In the genomic region with DNA sequence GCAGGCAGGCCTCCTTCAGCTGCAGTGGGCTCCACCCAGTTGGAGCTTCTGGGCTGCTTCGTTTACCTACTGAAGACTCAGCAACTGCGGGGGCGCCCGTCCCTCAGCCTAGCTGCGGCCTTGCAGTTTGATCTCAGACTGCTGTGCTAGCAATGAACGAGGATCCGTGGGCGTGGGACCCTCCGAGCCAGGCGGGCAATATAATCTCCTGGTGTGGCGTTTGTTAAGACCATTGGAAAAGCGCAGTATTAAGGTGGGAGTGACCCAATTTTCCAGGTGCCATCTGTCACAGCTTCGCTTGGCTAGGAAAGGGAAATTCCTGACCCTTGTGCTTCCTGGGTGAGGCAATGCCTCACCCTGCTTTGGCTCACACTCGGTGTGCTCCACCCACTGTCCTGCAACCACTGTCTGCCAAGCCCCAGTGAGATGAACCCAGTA, we compare ENCODE assay signal across 19 cellular contexts.
"Had no signal": no experiment of that assay in that cellular context is flagged by ENCODE, and none has a peak within 500 bp of the region (broad histone marks: within the 10 kb centered on the region; RNA-seq: fewer than 3 reads in every experiment).

No MANE protein-coding gene starts in this region.

- H3K27ac ChIP-seq: breast epithelium, esophagus squamous epithelium, tibial nerve, uterus, WERI-Rb-1 had no signal

- DNase-seq: activated CD4-positive, alpha-beta T cell treated with anti-CD3 and anti-CD28 coated beads for 1 hour; activated CD8-positive, alpha-beta memory T cell treated with anti-CD3 and anti-CD28 coated beads for 24 hours; activated CD8-positive, alpha-beta memory T cell treated with anti-CD3 and anti-CD28 coated beads, Interleukin-2, amount 50 U/mL, for 48 hours; activated effector memory CD4-positive, alpha-beta T cell treated with Interleukin-2 at 50 U/mL for 16 hours; activated naive CD4-positive, alpha-beta T cell treated with anti-CD3 and anti-CD28 coated beads, Interleukin-2, amount 50 U/mL, for 16 hours; activated T-cell treated with anti-CD3 and anti-CD28 coated beads, Interleukin-2, amount 50 U/mL, for 48 hours; effector CD8-positive, alpha-beta T cell; esophagus squamous epithelium; left cardiac atrium; naive B cell; T-helper 2 cell; uterus; WERI-Rb-1 had no signal

- ATAC-seq: left cardiac atrium had no signal

- H3K27me3 ChIP-seq: breast epithelium, esophagus squamous epithelium, tibial nerve, uterus had no signal

- H3K9me3 ChIP-seq: breast epithelium, esophagus squamous epithelium, uterus had no signal

- H3K27ac Mint-ChIP-seq: dendritic cell treated with granulocyte-macrophage colony-stimulating factor and Interleukin-4, amounts not matched to agents 40 ng/mL and 50 ng/mL, for 4 days; progenitor cell of endocrine pancreas; stimulated activated naive CD8-positive, alpha-beta T cell treated with anti-CD3 and anti-CD28 coated beads, Interleukin-15, Interleukin-2, amounts not matched to agents 100 ng/mL and 50 ng/mL, for 24 hours had no signal

- H3K36me3 ChIP-seq: breast epithelium, esophagus squamous epithelium, tibial nerve, uterus, WERI-Rb-1 had no signal

- H3K4me1 Mint-ChIP-seq: naive B cell, neural crest cell had no signal

- H3K36me3 Mint-ChIP-seq: naive B cell had no signal

- H3K4me1 ChIP-seq: breast epithelium, esophagus squamous epithelium, tibial nerve, uterus had no signal

- H3K27me3 Mint-ChIP-seq: dendritic cell treated with granulocyte-macrophage colony-stimulating factor and Interleukin-4, amounts not matched to agents 40 ng/mL and 50 ng/mL, for 4 days; naive B cell; progenitor cell of endocrine pancreas; stimulated activated naive CD8-positive, alpha-beta T cell treated with anti-CD3 and anti-CD28 coated beads, Interleukin-15, Interleukin-2, amounts not matched to agents 100 ng/mL and 50 ng/mL, for 24 hours had no signal

- H3K4me3 ChIP-seq: breast epithelium, esophagus squamous epithelium, tibial nerve, uterus had no signal

- H3K9me3 Mint-ChIP-seq: stimulated activated naive CD8-positive, alpha-beta T cell treated with anti-CD3 and anti-CD28 coated beads, Interleukin-15, Interleukin-2, amounts not matched to agents 100 ng/mL and 50 ng/mL, for 24 hours had no signal

- H3K4me3 Mint-ChIP-seq: dendritic cell treated with granulocyte-macrophage colony-stimulating factor and Interleukin-4, amounts not matched to agents 40 ng/mL and 50 ng/mL, for 4 days; naive B cell; neural crest cell; stimulated activated naive CD8-positive, alpha-beta T cell treated with anti-CD3 and anti-CD28 coated beads, Interleukin-15, Interleukin-2, amounts not matched to agents 100 ng/mL and 50 ng/mL, for 24 hours had no signal
